Comparison of ENCODE assay signal across 21 cellular contexts in genomic region chr16:10045291-10045775, GRCh38.
"Had no signal": no experiment of that assay in that cellular context is flagged by ENCODE, and none has a peak within 500 bp of the region (broad histone marks: within the 10 kb centered on the region; RNA-seq: fewer than 3 reads in every experiment).

No MANE protein-coding gene starts in this region.

- H3K9me3 ChIP-seq: MG63, SJSA1 had no signal

- ATAC-seq: Panc1, PC-3, Right ventricle myocardium inferior had no signal

- H3K36me3 ChIP-seq: MG63, SJSA1 had no signal

- DNase-seq: KBM-7; MG63; NCI-H1092 treated with DMSO at 0.1 percent for 48 hours; NCI-H1436; NCI-H187; NCI-H2029; NCI-H2081 treated with DMSO at 0.1 percent for 48 hours; NCI-H2171; NCI-H226; NCI-H446; NCI-H510A; NCI-H524 treated with DMSO at 0.1 percent for 48 hours; NCI-H69; NCI-H774; NK-92 treated with Interleukin-12 subunit alpha and Interleukin-12 subunit beta, amount 100 ng/mL, for 24 hours; PC-3; SIG-M5 had no signal

- H3K4me3 ChIP-seq: MG63, SJSA1, SK-N-MC had no signal

- H3K4me1 ChIP-seq: SJSA1 had no signal

- H3K27ac ChIP-seq: SJSA1, SK-N-MC had no signal
